ENCODE assay signal across 8 cellular contexts in genomic region chr4:53601251-53601764, GRCh38. TPM values are rescaled to one million over a fixed set of nuclear protein-coding genes. Genes with fewer than 3 reads are reported as not detected.
DNase-seq lines count a peak whose midpoint lies in the region; ATAC-seq and TF ChIP-seq lines count a peak whose summit lies in the region.

No MANE protein-coding gene starts in this region.

- no peak for TF ChIP-seq POLR2A in transverse colon (IDR thresholded peaks at IDR 0.05)

- CTCF ChIA-PET in A673 (lab: Charles Lee), result interaction anchor here (0.5 to 0.6 kb wide), 2 partner anchors 15 to 589 kb away, joined by 4 read pairs; no protein-coding TSS in a partner anchor

- H3K4me3 ChIP-seq in A673 (ENCODE audit: low read depth, low read length, poor library complexity, severe bottlenecking) (no peak overlapping the region), fibroblast of the aortic adventitia (ENCODE audit: low read depth, low read length) (no peak overlapping the region), transverse colon (no peak overlapping the region), ascending aorta (no peak overlapping the region)

- in situ Hi-C loops in transverse colon (cut with MboI; ENCODE audit: low pct_ligation_motif_present in 1 of 4, low pct_unique_long_range_greater_than_20kb in 1 of 4, low sequenced_read_pairs in 3 of 4), result no loop called here

- 40% methylated on average over 9 of the region's 9 CpGs; no CpG with 5 or more reads in 1 of the 2 donors for WGBS in transverse colon (ENCODE audit: low coverage in 1 of 2), 2 donors

- H3K4me1 ChIP-seq in A673 (ENCODE audit: insufficient read depth, low read length, poor library complexity, severe bottlenecking), result no peaks in the 10 kb centered on the region
- H3K4me1 ChIP-seq in transverse colon, result peaks cover 0 to 13% (median 9%) of the 10 kb centered on the region in 4 donors
- no peaks in the 10 kb centered on the region for H3K4me1 ChIP-seq in ascending aorta

- BruUV-seq in A673 (replicated peaks; lab: Mats Ljungman, UMichigan), result no TSS peak

- no peaks in the 10 kb centered on the region for H3K36me3 ChIP-seq in A673 (ENCODE audit: insufficient read depth, low read length, poor library complexity, severe bottlenecking)
- H3K36me3 ChIP-seq in transverse colon, result no peaks in the 10 kb centered on the region
- no peaks in the 10 kb centered on the region for H3K36me3 ChIP-seq in ascending aorta

- DNase-seq in A673 (ENCODE audit: low spot score) (peak; percentile 78), NCI-H748 treated with DMSO at 0.1 percent for 48 hours (lab: John Stamatoyannopoulos, UW) (peak; percentile 83), fibroblast of the aortic adventitia (ENCODE audit: low read depth) (no peak), transverse colon (peak; percentile 29), foreskin melanocyte (no peak), ascending aorta (ENCODE audit: low spot score in 2 of 2) (no peak)

- H3K27me3 ChIP-seq in A673 (replicated peaks; ENCODE audit: insufficient read depth, low read depth, low read length, poor library complexity), result no peaks in the 10 kb centered on the region
- no peaks in the 10 kb centered on the region for H3K27me3 ChIP-seq in transverse colon
- no peaks in the 10 kb centered on the region for H3K27me3 ChIP-seq in ascending aorta

- TF ChIP-seq CTCF in A673 (conservative IDR thresholded peaks at IDR 0.05; ENCODE audit: low read depth, low read length), result peak; percentile 58
- TF ChIP-seq CTCF in fibroblast of the aortic adventitia (IDR thresholded peaks at IDR 0.05; ENCODE audit: insufficient read depth, low read length), result peak; percentile 20
- TF ChIP-seq CTCF in transverse colon (IDR thresholded peaks at IDR 0.05), result peak in 4 of 5 experiments; percentile 7 to 30 (median 13)
- TF ChIP-seq CTCF in ascending aorta (IDR thresholded peaks at IDR 0.05), result peak in 1 of 3 experiments; percentile 5

- POLR2A ChIA-PET in A673 (lab: Charles Lee; ENCODE audit: low non-redundant PET), result no interaction called here

- TF ChIP-seq EP300 in transverse colon (IDR thresholded peaks at IDR 0.05; ENCODE audit: low read depth), result no peak

- ATAC-seq in GM18868 (IDR thresholded peaks at IDR 0.05; ENCODE audit: unreplicated experiment) (peak; percentile 84), HG03354 (IDR thresholded peaks at IDR 0.05; ENCODE audit: poor library complexity, severe bottlenecking, unreplicated experiment) (peak; percentile 82)

- H3K27ac ChIP-seq in A673 (ENCODE audit: low read depth, low read length, poor library complexity, severe bottlenecking), result no peak overlapping the region
- H3K27ac ChIP-seq in transverse colon, result no peak overlapping the region
- no peak overlapping the region for H3K27ac ChIP-seq in ascending aorta

- H3K9me3 ChIP-seq in A673 (ENCODE audit: low read depth, low read length, poor library complexity, severe bottlenecking) (no peaks in the 10 kb centered on the region), transverse colon (no peaks in the 10 kb centered on the region), ascending aorta (no peaks in the 10 kb centered on the region)

- intact Hi-C loops in A673 (cut with micrococcal nuclease; ENCODE audit: unreplicated experiment), result no loop called here
- intact Hi-C loops in transverse colon (cut with DNase I; ENCODE audit: low total_unique reads), result no loop called here
- intact Hi-C loops in ascending aorta (cut with DNase I), result no loop called here

RNA-seq across cellular contexts. Expression of gene LNX1, which starts 10.0 kb away (rescaled TPM):
- total RNA-seq in A673 (2021) (0.33 TPM in 1 of 2 replicates, not detected in the other), fibroblast of the aortic adventitia (ENCODE audit: low replicate concordance) (1.6 and 3.5 TPM in 2 replicates), transverse colon (10 to 100 TPM in 3 of 4 donors, 1 to 10 TPM in 1; 2.6 to 35.5 (median 18.1) TPM), ascending aorta (4.0 TPM)

Comparison
In these comparisons a context has a peak if more than half of its experiments do, and no peak if none do; other contexts are left out.
1. DNase-seq: peak in A673 (single experiment), NCI-H748 treated with DMSO at 0.1 percent for 48 hours (single experiment) and transverse colon (single experiment); none in fibroblast of the aortic adventitia (single experiment), foreskin melanocyte (single experiment) and ascending aorta (0 of 2).